In the genomic region with DNA sequence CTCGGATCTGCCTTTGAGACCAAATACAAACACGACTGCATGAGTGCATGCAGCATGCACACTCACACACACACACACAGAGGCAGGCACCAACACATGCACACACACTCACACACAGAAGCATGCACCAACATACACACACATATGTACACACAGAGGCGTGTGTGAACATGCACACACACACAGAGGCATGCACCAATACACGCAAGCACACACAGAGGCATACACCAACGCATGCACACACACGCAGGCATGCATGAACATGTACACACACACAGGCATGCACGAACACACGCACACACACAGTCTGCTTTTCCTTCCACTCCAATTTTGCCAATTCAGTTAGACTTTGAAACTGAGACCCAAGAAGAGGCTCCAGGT, we compare ENCODE assay signal across 20 cellular contexts.
DNase-seq lines count a peak whose midpoint lies in the region; ATAC-seq, FAIRE-seq and TF ChIP-seq lines count a peak whose summit lies in the region.
"Had no signal": no experiment of that assay in that cellular context is flagged by ENCODE, and none has a peak within 500 bp of the region (broad histone marks: within the 10 kb centered on the region; RNA-seq: fewer than 3 reads in every experiment).

No MANE protein-coding gene starts in this region.

- H3K4me2 ChIP-seq in OCI-LY3 (ENCODE audit: low read length) (peak overlapping the region; percentile 3; the same call in 1 of the 2 replicates), H1 (ENCODE audit: insufficient read depth in 1 of 2, low read depth in 2 of 2, low read length in 2 of 2) (no peak overlapping the region), skeletal muscle satellite cell (ENCODE audit: low read length) (peak overlapping the region; percentile 15)

- H3K9me3 ChIP-seq in OCI-LY3 (ENCODE audit: insufficient read depth, low read length) (no peaks in the 10 kb centered on the region), H1 (ENCODE audit: insufficient read depth in 2 of 2, low read depth in 1 of 2, low read length in 1 of 2) (0 out of 4 replicates have a peak, but pooled peaks cover 0 to 2% of the 10 kb centered on the region in 2 experiments), skeletal muscle satellite cell (replicated peaks; ENCODE audit: low read length) (no peaks in the 10 kb centered on the region), colonic mucosa (no peaks in the 10 kb centered on the region)
- H3K9me3 ChIP-seq: body of pancreas had no signal

- no peak overlapping the region for H3K56ac ChIP-seq in H1 (replicated peaks; ENCODE audit: insufficient read length, low read depth, low read length)

- H2BK20ac ChIP-seq in H1 (ENCODE audit: low read length), result no peak overlapping the region

- no peak overlapping the region for H3K4ac ChIP-seq in H1 (replicated peaks; ENCODE audit: insufficient read length, low read depth, low read length)

- H3K36me3 ChIP-seq in OCI-LY3 (replicated peaks; ENCODE audit: low read depth, low read length) (no peaks in the 10 kb centered on the region), H1 (ENCODE audit: control insufficient read depth in 2 of 4, insufficient read depth in 4 of 4, low read length in 3 of 4) (no peaks in the 10 kb centered on the region), skeletal muscle satellite cell (ENCODE audit: insufficient read depth, low read length) (no peaks in the 10 kb centered on the region), colonic mucosa (no peaks in the 10 kb centered on the region)

- H2BK15ac ChIP-seq in H1 (ENCODE audit: low read length), result peak overlapping the region; percentile 85; the same call in 1 of the 2 replicates

- H3K27me3 ChIP-seq in OCI-LY3 (ENCODE audit: low read depth, low read length), result peaks cover 11% of the 10 kb centered on the region
- H3K27me3 ChIP-seq in H1 (replicated peaks in 1 of 4; ENCODE audit: control insufficient read depth in 3 of 4, extremely low read depth in 1 of 4, insufficient read depth in 3 of 4, low read length in 3 of 4), result no peaks in the 10 kb centered on the region
- H3K27me3 ChIP-seq in skeletal muscle satellite cell (ENCODE audit: control insufficient read depth, insufficient read depth, low read length), result peaks cover 16% of the 10 kb centered on the region
- no peaks in the 10 kb centered on the region for H3K27me3 ChIP-seq in colonic mucosa
- H3K27me3 ChIP-seq: body of pancreas had no signal

- no peaks in the 10 kb centered on the region for H3K23me2 ChIP-seq in H1 (ENCODE audit: low read depth, low read length)

- no peaks in the 10 kb centered on the region for H3K9me3 Mint-ChIP-seq in activated CD4-positive, alpha-beta T cell treated with anti-CD3 and anti-CD28 coated beads for 36 hours (ENCODE audit: low read depth)
- H3K9me3 Mint-ChIP-seq: activated naive CD4-positive, alpha-beta T cell treated with anti-CD3 and anti-CD28 coated beads, Interleukin-2, amount 50 U/mL, for 24 hours; endodermal cell had no signal

- H3K4me3 Mint-ChIP-seq in activated CD4-positive, alpha-beta T cell treated with anti-CD3 and anti-CD28 coated beads for 36 hours, result no peak overlapping the region
- H3K4me3 Mint-ChIP-seq: activated naive CD4-positive, alpha-beta T cell treated with anti-CD3 and anti-CD28 coated beads, Interleukin-2, amount 50 U/mL, for 24 hours; B cell; endodermal cell had no signal

- H3K27ac ChIP-seq in OCI-LY3 (ENCODE audit: low read length), result no peak overlapping the region
- no peak overlapping the region for H3K27ac ChIP-seq in H1 (ENCODE audit: low read depth, low read length)
- H3K27ac ChIP-seq in colonic mucosa, result no peak overlapping the region
- H3K27ac ChIP-seq: body of pancreas had no signal

- TF ChIP-seq RAD21 in H1 (IDR thresholded peaks at IDR 0.05 in 1 of 2, conservative IDR thresholded peaks at IDR 0.05 in 1 of 2; ENCODE audit: low read depth in 2 of 2, low read length in 2 of 2), result no peak

- H3K18ac ChIP-seq in H1 (ENCODE audit: extremely low read depth, low read length), result no peak overlapping the region

- H3K9ac ChIP-seq in OCI-LY3 (ENCODE audit: low read length) (no peak overlapping the region), H1 (replicated peaks in 1 of 4; ENCODE audit: extremely low read depth in 1 of 4, low read depth in 3 of 4, low read length in 3 of 4) (no peak overlapping the region), skeletal muscle satellite cell (ENCODE audit: low read depth, low read length) (no peak overlapping the region), colonic mucosa (ENCODE audit: low read depth in 2 of 2, low read length in 2 of 2) (no peak overlapping the region)

- H3K14ac ChIP-seq in H1 (ENCODE audit: insufficient read length), result no peak overlapping the region

- in situ Hi-C loops in G401 (cut with HindIII; ENCODE audit: low sequenced_read_pairs), result no loop called here

- H3K36me3 Mint-ChIP-seq in activated CD4-positive, alpha-beta T cell treated with anti-CD3 and anti-CD28 coated beads for 36 hours (ENCODE audit: low read depth), result no peaks in the 10 kb centered on the region
- H3K36me3 Mint-ChIP-seq: activated naive CD4-positive, alpha-beta T cell treated with anti-CD3 and anti-CD28 coated beads, Interleukin-2, amount 50 U/mL, for 24 hours had no signal

- H3K79me2 ChIP-seq in OCI-LY3 (ENCODE audit: low read length), result no peaks in the 10 kb centered on the region
- H3K79me2 ChIP-seq in H1 (ENCODE audit: control insufficient read depth in 1 of 2, insufficient read depth in 2 of 2, low read length in 2 of 2), result no peaks in the 10 kb centered on the region

- H2BK12ac ChIP-seq in H1 (ENCODE audit: low read depth, low read length), result no peak overlapping the region

- H3K4me1 ChIP-seq in OCI-LY3 (ENCODE audit: low read length) (peaks cover 8% of the 10 kb centered on the region), H1 (replicated peaks in 1 of 4; ENCODE audit: control insufficient read depth in 3 of 4, insufficient read depth in 4 of 4, low read length in 3 of 4) (peaks cover 0 to 5% (median 1%) of the 10 kb centered on the region in 4 experiments; a peak in 4 of 7 replicates), skeletal muscle satellite cell (ENCODE audit: control insufficient read depth, insufficient read depth, low read length) (peaks cover 38% of the 10 kb centered on the region), colonic mucosa (no peaks in the 10 kb centered on the region)
- H3K4me1 ChIP-seq: body of pancreas had no signal

- FAIRE-seq in H1 (lab: Jason Lieb, UNC), result no peak

- DNase-seq in activated CD4-positive, alpha-beta T cell treated with anti-CD3 and anti-CD28 coated beads for 36 hours, result no peak
- DNase-seq in activated CD4-positive, alpha-beta T cell treated with anti-CD3 and anti-CD28 coated beads, Interleukin-2, amount 50 U/mL, for 4 hours, result no peak
- no peak for DNase-seq in H1 (ENCODE audit: low read depth in 1 of 2, low spot score in 2 of 2)
- DNase-seq in colonic mucosa, result no peak
- no peak for DNase-seq in G401 (ENCODE audit: low spot score)
- DNase-seq: activated T-cell treated with anti-CD3 and anti-CD28 coated beads for 4 hours; body of pancreas; Calu3; endodermal cell; left colon; NCI-H1417; NCI-H524 treated with DMSO at 0.1 percent for 48 hours; SHP77 treated with DMSO at 0.1 percent for 48 hours; stimulated activated CD4-positive, alpha-beta T cell treated with anti-CD3 and anti-CD28 coated beads, Interleukin-4, amount 100 ng/mL, for 4 hours had no signal

- H2BK120ac ChIP-seq in H1 (replicated peaks; ENCODE audit: low read depth, low read length), result no peak overlapping the region

- no peak for TF ChIP-seq EP300 in H1 (IDR thresholded peaks at IDR 0.05; ENCODE audit: borderline replicate concordance in 1 of 2, low read depth in 2 of 2, low read length in 2 of 2)

- WGBS in H1 (ENCODE audit: extremely low coverage in 1 of 2, insufficient coverage in 1 of 2, insufficient read length in 1 of 2, insufficient replicate concordance in 2 of 2, low coverage in 1 of 2, low lambda C conversion rate in 2 of 2, missing lambda C conversion rate in 1 of 2), 2 experiments, result 86% methylated on average over 8 of the region's 8 CpGs; no CpG with 5 or more reads in 1 of the 2 experiments

- H2AFZ ChIP-seq in OCI-LY3 (ENCODE audit: low read depth, low read length) (no peak overlapping the region), H1 (ENCODE audit: low read length) (no peak overlapping the region)

- intact Hi-C loops in activated CD4-positive, alpha-beta T cell treated with anti-CD3 and anti-CD28 coated beads for 36 hours (cut with DNase I, micrococcal nuclease), result no loop called here
- intact Hi-C loops in colonic mucosa (cut with DNase I), result no loop called here

- H2BK5ac ChIP-seq in H1 (ENCODE audit: low read depth, low read length), result no peak overlapping the region

- H3K79me1 ChIP-seq in H1 (ENCODE audit: low read depth, low read length), result no peaks in the 10 kb centered on the region

- H3K4me3 ChIP-seq in OCI-LY3 (ENCODE audit: low read length) (no peak overlapping the region), H1 (ENCODE audit: extremely low read depth in 1 of 4, insufficient read depth in 2 of 4, low read depth in 3 of 4, low read length in 4 of 4) (no peak overlapping the region), skeletal muscle satellite cell (ENCODE audit: low read length) (no peak overlapping the region), colonic mucosa (no peak overlapping the region)
- H3K4me3 ChIP-seq: body of pancreas, coronary artery had no signal

- H3K4me1 Mint-ChIP-seq in activated CD4-positive, alpha-beta T cell treated with anti-CD3 and anti-CD28 coated beads for 36 hours, result peaks cover 20% of the 10 kb centered on the region
- H3K4me1 Mint-ChIP-seq: B cell had no signal

- TF ChIP-seq CTCF in OCI-LY3 (IDR thresholded peaks at IDR 0.05; ENCODE audit: low read depth, low read length), result no peak
- TF ChIP-seq CTCF in H1 (IDR thresholded peaks at IDR 0.05; ENCODE audit: control extremely low read depth in 1 of 3, insufficient read depth in 1 of 3, low read depth in 1 of 3, low read length in 3 of 3), result no peak
- TF ChIP-seq CTCF in colonic mucosa (IDR thresholded peaks at IDR 0.05), result no peak

- no peak overlapping the region for H4K8ac ChIP-seq in H1 (ENCODE audit: extremely low read depth, insufficient read depth, low read length)

- H3K27ac Mint-ChIP-seq in activated CD4-positive, alpha-beta T cell treated with anti-CD3 and anti-CD28 coated beads for 36 hours, result peak overlapping the region; percentile 2
- H3K27ac Mint-ChIP-seq: activated naive CD4-positive, alpha-beta T cell treated with anti-CD3 and anti-CD28 coated beads, Interleukin-2, amount 50 U/mL, for 24 hours; B cell; endodermal cell had no signal

- POLR2A ChIA-PET in activated CD4-positive, alpha-beta T cell treated with anti-CD3 and anti-CD28 coated beads for 36 hours (lab: Charles Lee), result no interaction called here
- POLR2A ChIA-PET in H1 (lab: Charles Lee; ENCODE audit: partially characterized antibody), result no interaction called here

- peak overlapping the region; percentile 15 for H4K91ac ChIP-seq in H1 (replicated peaks; ENCODE audit: insufficient read length, low read length)

- peaks cover 2% of the 10 kb centered on the region for H3K27me3 Mint-ChIP-seq in activated CD4-positive, alpha-beta T cell treated with anti-CD3 and anti-CD28 coated beads for 36 hours
- H3K27me3 Mint-ChIP-seq: activated naive CD4-positive, alpha-beta T cell treated with anti-CD3 and anti-CD28 coated beads, Interleukin-2, amount 50 U/mL, for 24 hours; B cell had no signal

- H3K23ac ChIP-seq in H1 (ENCODE audit: insufficient read length), result no peak overlapping the region

- no peak overlapping the region; the same call in 1 of the 2 replicates for H2AK5ac ChIP-seq in H1 (ENCODE audit: low read depth, low read length)

- CTCF ChIA-PET in activated CD4-positive, alpha-beta T cell treated with anti-CD3 and anti-CD28 coated beads for 36 hours (lab: Charles Lee), result no interaction called here
- CTCF ChIA-PET in H1 (lab: Charles Lee; ENCODE audit: partially characterized antibody), result interaction anchor here (0.7 to 35.5 kb wide), 6 partner anchors 9 to 180 kb away, joined by 3 to 992 read pairs (median 4); no protein-coding TSS in a partner anchor

- TF ChIP-seq POLR2A in H1 (IDR thresholded peaks at IDR 0.05; ENCODE audit: control extremely low read depth in 1 of 2, low read depth in 2 of 2, low read length in 2 of 2), result no peak

- no peak for ATAC-seq in activated CD4-positive, alpha-beta T cell treated with anti-CD3 and anti-CD28 coated beads for 36 hours
- ATAC-seq in GM18520 (IDR thresholded peaks at IDR 0.05; ENCODE audit: unreplicated experiment), result no peak
- ATAC-seq: body of pancreas had no signal

- H4K5ac ChIP-seq in H1 (ENCODE audit: insufficient read length, low read depth, low read length), result no peak overlapping the region

- H4K20me1 ChIP-seq in OCI-LY3 (ENCODE audit: insufficient read depth, low read length) (no peaks in the 10 kb centered on the region), H1 (replicated peaks in 1 of 2; ENCODE audit: control insufficient read depth in 1 of 2, insufficient read depth in 2 of 2, low read length in 2 of 2) (peaks cover 0 to 2% of the 10 kb centered on the region in 2 experiments)

Comparison
In these comparisons a context has a peak if more than half of its experiments do, and no peak if none do; other contexts are left out.
1. H3K4me2 ChIP-seq: peak in OCI-LY3 (single experiment) and skeletal muscle satellite cell (single experiment); none in H1 (0 of 2).